Comparison of ENCODE assay signal across 8 cellular contexts in genomic region chr17:75514299-75515228, GRCh38. TPM values are rescaled to one million over a fixed set of nuclear protein-coding genes. Genes with fewer than 3 reads are reported as not detected.
DNase-seq lines count a peak whose midpoint lies in the region; ATAC-seq and TF ChIP-seq lines count a peak whose summit lies in the region.

No MANE protein-coding gene starts in this region.

- DNase-seq in activated CD4-positive, alpha-beta T cell treated with anti-CD3 and anti-CD28 coated beads for 36 hours = peak; percentile 35
- no peak for DNase-seq in activated CD4-positive, alpha-beta T cell treated with anti-CD3 and anti-CD28 coated beads, Interleukin-2, amount 50 U/mL, for 1 hour
- DNase-seq in activated T-cell treated with anti-CD3 and anti-CD28 coated beads, Interleukin-2, amount 50 U/mL, for 4 hours = no peak
- no peak for DNase-seq in left cardiac atrium
- no peak for DNase-seq in sigmoid colon
- no peak for DNase-seq in LoVo (ENCODE audit: low spot score)
- no peak for DNase-seq in NCI-H1105 treated with DMSO at 0.1 percent for 48 hours (lab: John Stamatoyannopoulos, UW)
- DNase-seq in GOT3 (lab: John Stamatoyannopoulos, UW) = no peak

- H3K36me3 ChIP-seq in sigmoid colon = peaks cover 0 to 6% (median 0%) of the 10 kb centered on the region in 4 donors

- no peaks in the 10 kb centered on the region for H3K9me3 Mint-ChIP-seq in activated CD4-positive, alpha-beta T cell treated with anti-CD3 and anti-CD28 coated beads for 36 hours (ENCODE audit: low read depth)
- H3K9me3 Mint-ChIP-seq in activated T-cell treated with anti-CD3 and anti-CD28 coated beads, Interleukin-2, amount 50 U/mL, for 4 hours = no peaks in the 10 kb centered on the region

- TF ChIP-seq EP300 in sigmoid colon (IDR thresholded peaks at IDR 0.05) = no peak

- H3K4me3 Mint-ChIP-seq in activated CD4-positive, alpha-beta T cell treated with anti-CD3 and anti-CD28 coated beads for 36 hours = peak overlapping the region; percentile 47
- peak overlapping the region; percentile 58 for H3K4me3 Mint-ChIP-seq in activated T-cell treated with anti-CD3 and anti-CD28 coated beads, Interleukin-2, amount 50 U/mL, for 4 hours

- peaks cover 3% of the 10 kb centered on the region for H3K27me3 Mint-ChIP-seq in activated CD4-positive, alpha-beta T cell treated with anti-CD3 and anti-CD28 coated beads for 36 hours
- H3K27me3 Mint-ChIP-seq in activated T-cell treated with anti-CD3 and anti-CD28 coated beads, Interleukin-2, amount 50 U/mL, for 4 hours (ENCODE audit: low read depth) = peaks cover 3% of the 10 kb centered on the region

- peaks cover 5 to 75% (median 63%) of the 10 kb centered on the region in 4 donors for H3K4me1 ChIP-seq in sigmoid colon

- peak overlapping the region; percentile 73 to 96 (median 89) for H3K4me3 ChIP-seq in sigmoid colon

- WGBS in sigmoid colon, 2 donors = 7 to 14% methylated on average over 39 of the region's 39 CpGs

- peaks cover 22% of the 10 kb centered on the region for H3K4me1 Mint-ChIP-seq in activated CD4-positive, alpha-beta T cell treated with anti-CD3 and anti-CD28 coated beads for 36 hours
- peaks cover 22% of the 10 kb centered on the region for H3K4me1 Mint-ChIP-seq in activated T-cell treated with anti-CD3 and anti-CD28 coated beads, Interleukin-2, amount 50 U/mL, for 4 hours (ENCODE audit: low read depth)

- intact Hi-C loops in activated CD4-positive, alpha-beta T cell treated with anti-CD3 and anti-CD28 coated beads for 36 hours (cut with DNase I, micrococcal nuclease) = loop anchor here (1.0 to 10.0 kb wide), 7 partner anchors 88 to 737 kb away; partner anchors contain the start of genes GGA3 (in 1 of the 2), MRPS7 (in 1 of the 2), NAT9 (in 1 of the 2) and RECQL5 (in 1 of the 2)
- intact Hi-C loops in left cardiac atrium (cut with DNase I) = loop anchor here in 1 of 2 donors (10.0 kb wide), 2 partner anchors 60 to 90 kb away; partner anchors contain the start of gene TMEM94
- intact Hi-C loops in sigmoid colon (cut with DNase I) = loop anchor here (1.0 to 5.0 kb wide), 7 partner anchors 37 to 242 kb away; partner anchors contain the start of genes MIF4GD, SLC25A19 and TMEM94

- POLR2A ChIA-PET in activated CD4-positive, alpha-beta T cell treated with anti-CD3 and anti-CD28 coated beads for 36 hours (lab: Charles Lee) = interaction anchor here (0.5 kb wide), 1 partner anchor 98 kb away, joined by 4 read pairs; no protein-coding TSS in a partner anchor

- no peak overlapping the region for H3K27ac Mint-ChIP-seq in activated CD4-positive, alpha-beta T cell treated with anti-CD3 and anti-CD28 coated beads for 36 hours

- no peak for ATAC-seq in activated CD4-positive, alpha-beta T cell treated with anti-CD3 and anti-CD28 coated beads for 36 hours
- no peak for ATAC-seq in activated T-cell treated with anti-CD3 and anti-CD28 coated beads, Interleukin-2, amount 50 U/mL, for 4 hours
- peak; percentile 0 to 1 for ATAC-seq in left cardiac atrium

- CTCF ChIA-PET in activated CD4-positive, alpha-beta T cell treated with anti-CD3 and anti-CD28 coated beads for 36 hours (lab: Charles Lee) = interaction anchor here (0.5 to 1.2 kb wide), 3 partner anchors 13 to 58 kb away, joined by 3 to 5 read pairs (median 3); partner anchors contain the start of gene TMEM94

- no peak for TF ChIP-seq CTCF in sigmoid colon (IDR thresholded peaks at IDR 0.05)

- no peaks in the 10 kb centered on the region for H3K27me3 ChIP-seq in sigmoid colon

- H3K27ac ChIP-seq in sigmoid colon = peak overlapping the region; percentile 85 to 91 (median 90)

- peaks cover 14% of the 10 kb centered on the region for H3K36me3 Mint-ChIP-seq in activated CD4-positive, alpha-beta T cell treated with anti-CD3 and anti-CD28 coated beads for 36 hours (ENCODE audit: low read depth)
- H3K36me3 Mint-ChIP-seq in activated T-cell treated with anti-CD3 and anti-CD28 coated beads, Interleukin-2, amount 50 U/mL, for 4 hours (ENCODE audit: insufficient read depth) = peaks cover 8% of the 10 kb centered on the region

- H3K9me3 ChIP-seq in sigmoid colon = no peaks in the 10 kb centered on the region

- no peak for TF ChIP-seq POLR2A in sigmoid colon (IDR thresholded peaks at IDR 0.05)

RNA-seq across cellular contexts. Expression of gene CASKIN2, which starts 0.8 kb away (rescaled TPM):
- 1 to 10 TPM; 2.9 to 3.0 TPM for total RNA-seq in activated CD4-positive, alpha-beta T cell treated with anti-CD3 and anti-CD28 coated beads for 36 hours
- total RNA-seq in activated T-cell treated with anti-CD3 and anti-CD28 coated beads, Interleukin-2, amount 50 U/mL, for 4 hours = 1 to 10 TPM; 4.3 to 6.0 (median 5.9) TPM
- total RNA-seq in left cardiac atrium = 10 to 100 TPM; 37.7 to 60.2 TPM
- 10 to 100 TPM in 3 of 4 donors, 1 to 10 TPM in 1; 10.0 to 14.7 (median 10.2) TPM for total RNA-seq in sigmoid colon
- polyA plus RNA-seq in sigmoid colon = 10 to 100 TPM in 1 of 3 donors, 1 to 10 TPM in 2; 4.8 to 12.9 (median 7.4) TPM

RNA-seq across cellular contexts. Expression of gene TSEN54, which starts 1.8 kb away (rescaled TPM):
- 10 to 100 TPM; 29.2 to 35.1 TPM for total RNA-seq in activated CD4-positive, alpha-beta T cell treated with anti-CD3 and anti-CD28 coated beads for 36 hours
- 10 to 100 TPM; 64.1 to 76.2 (median 71.5) TPM for total RNA-seq in activated T-cell treated with anti-CD3 and anti-CD28 coated beads, Interleukin-2, amount 50 U/mL, for 4 hours
- total RNA-seq in left cardiac atrium = 1 to 10 TPM; 9.0 to 9.5 TPM
- total RNA-seq in sigmoid colon = 10 to 100 TPM; 11.1 to 25.3 (median 21.3) TPM
- polyA plus RNA-seq in sigmoid colon = 10 to 100 TPM; 32.4 to 43.7 (median 35.6) TPM

RNA-seq across cellular contexts. Expression of gene LLGL2, which starts 10.9 kb away (rescaled TPM):
- 1 to 10 TPM; 7.1 to 9.6 TPM for total RNA-seq in activated CD4-positive, alpha-beta T cell treated with anti-CD3 and anti-CD28 coated beads for 36 hours
- 10 to 100 TPM in 2 of 3 donors, 1 to 10 TPM in 1; 9.5 to 14.1 (median 10.2) TPM for total RNA-seq in activated T-cell treated with anti-CD3 and anti-CD28 coated beads, Interleukin-2, amount 50 U/mL, for 4 hours
- total RNA-seq in left cardiac atrium = 1 to 10 TPM; 6.8 to 8.7 TPM
- total RNA-seq in sigmoid colon = 1 to 10 TPM; 1.4 to 5.0 (median 3.4) TPM
- 100 to 1,000 TPM; 197 to 299 (median 294) TPM for polyA plus RNA-seq in sigmoid colon

RNA-seq across cellular contexts. Expression of gene TMEM94, which starts 58.1 kb away (rescaled TPM):
- total RNA-seq in activated CD4-positive, alpha-beta T cell treated with anti-CD3 and anti-CD28 coated beads for 36 hours = 10 to 100 TPM; 51.4 to 62.5 TPM
- total RNA-seq in activated T-cell treated with anti-CD3 and anti-CD28 coated beads, Interleukin-2, amount 50 U/mL, for 4 hours = 10 to 100 TPM; 44.0 to 49.6 (median 46.6) TPM
- total RNA-seq in left cardiac atrium (10 to 100 TPM; 46.0 to 47.2 TPM), sigmoid colon (10 to 100 TPM; 15.3 to 74.8 (median 32.4) TPM)
- 10 to 100 TPM in 2 of 3 donors, 1 to 10 TPM in 1; 6.2 to 70.4 (median 22.8) TPM for polyA plus RNA-seq in sigmoid colon

Comparison
In these comparisons a context has a peak if more than half of its experiments do, and no peak if none do; other contexts are left out.
1. ATAC-seq: peak in left cardiac atrium (2 of 2); none in activated CD4-positive, alpha-beta T cell treated with anti-CD3 and anti-CD28 coated beads for 36 hours (single experiment) and activated T-cell treated with anti-CD3 and anti-CD28 coated beads, Interleukin-2, amount 50 U/mL, for 4 hours (0 of 2).